1 cellular context compared by ENCODE assay signal in the genomic region with DNA sequence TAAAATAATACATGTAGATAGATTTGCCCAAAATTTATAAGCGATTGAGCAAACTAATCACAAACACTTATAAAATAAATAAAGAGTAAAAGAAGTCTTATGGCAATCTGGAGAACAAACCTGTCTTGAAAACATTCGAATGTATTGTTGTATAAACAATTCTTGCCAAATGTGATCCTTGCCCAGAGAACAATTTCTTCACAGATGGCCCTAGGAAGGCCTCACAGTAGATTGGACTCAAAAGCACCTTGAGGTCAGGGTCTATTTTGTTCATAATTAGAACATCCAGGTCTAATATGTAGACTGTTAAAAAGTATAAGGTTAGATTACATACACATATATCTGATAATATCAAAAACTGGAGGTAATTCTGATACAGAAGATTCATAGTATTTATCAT.
TF ChIP-seq lines count a peak whose summit lies in the region.

No MANE protein-coding gene starts in this region.

TF ChIP-seq in HepG2, 621 proteins besides CTCF, POLR2A, EP300 and RAD21 (continued from another document):
- TF ChIP-seq, protein P1, sequence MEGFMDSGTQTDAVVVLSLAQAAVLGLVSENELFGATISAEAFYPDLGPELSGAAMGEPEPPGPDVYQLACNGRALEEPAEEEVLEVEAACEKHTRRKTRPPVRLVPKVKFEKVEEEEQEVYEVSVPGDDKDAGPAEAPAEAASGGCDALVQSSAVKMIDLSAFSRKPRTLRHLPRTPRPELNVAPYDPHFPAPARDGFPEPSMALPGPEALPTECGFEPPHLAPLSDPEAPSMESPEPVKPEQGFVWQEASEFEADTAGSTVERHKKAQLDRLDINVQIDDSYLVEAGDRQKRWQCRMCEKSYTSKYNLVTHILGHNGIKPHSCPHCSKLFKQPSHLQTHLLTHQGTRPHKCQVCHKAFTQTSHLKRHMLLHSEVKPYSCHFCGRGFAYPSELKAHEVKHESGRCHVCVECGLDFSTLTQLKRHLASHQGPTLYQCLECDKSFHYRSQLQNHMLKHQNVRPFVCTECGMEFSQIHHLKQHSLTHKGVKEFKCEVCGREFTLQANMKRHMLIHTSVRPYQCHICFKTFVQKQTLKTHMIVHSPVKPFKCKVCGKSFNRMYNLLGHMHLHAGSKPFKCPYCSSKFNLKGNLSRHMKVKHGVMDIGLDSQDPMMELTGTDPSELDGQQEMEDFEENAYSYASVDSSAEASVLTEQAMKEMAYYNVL (CRISPR knock-in tag; IDR thresholded peaks at IDR 0.05; ENCODE audit: borderline replicate concordance) = no peak
- TF ChIP-seq PRMT3 (CRISPR knock-in tag; IDR thresholded peaks at IDR 0.05; ENCODE audit: borderline replicate concordance, low read depth) (no peak), RNF2 (conservative IDR thresholded peaks at IDR 0.05; ENCODE audit: low read depth) (no peak), SMAD9 (CRISPR knock-in tag; IDR thresholded peaks at IDR 0.05) (no peak), NFE2 (CRISPR knock-in tag; IDR thresholded peaks at IDR 0.05) (no peak), CREM (IDR thresholded peaks at IDR 0.05) (no peak), CREM (CRISPR knock-in tag; IDR thresholded peaks at IDR 0.05) (no peak), ZNF382 (CRISPR knock-in tag; IDR thresholded peaks at IDR 0.05; ENCODE audit: borderline replicate concordance) (no peak), ZFAT (CRISPR knock-in tag; conservative IDR thresholded peaks at IDR 0.05) (no peak), SKI (IDR thresholded peaks at IDR 0.05; ENCODE audit: partially characterized antibody) (no peak), CBX2 (IDR thresholded peaks at IDR 0.05; ENCODE audit: low read depth, low read length) (no peak), CBX2 (CRISPR knock-in tag; IDR thresholded peaks at IDR 0.05; ENCODE audit: low read depth) (no peak), ATF7-NPFF (CRISPR knock-in tag; IDR thresholded peaks at IDR 0.05; ENCODE audit: low read depth) (no peak), GATAD2A (CRISPR knock-in tag; IDR thresholded peaks at IDR 0.05) (peak; percentile 35; the same call in 1 of the 2 replicates), LCORL (IDR thresholded peaks at IDR 0.05) (no peak), LCORL (CRISPR knock-in tag; IDR thresholded peaks at IDR 0.05) (no peak), HNF4A (CRISPR knock-in tag; IDR thresholded peaks at IDR 0.05) (peak; percentile 63), NFKBIZ (CRISPR knock-in tag; IDR thresholded peaks at IDR 0.05) (no peak), ZNF333 (CRISPR knock-in tag; IDR thresholded peaks at IDR 0.05; ENCODE audit: borderline replicate concordance) (no peak), PPARG (CRISPR knock-in tag; conservative IDR thresholded peaks at IDR 0.05) (no peak), ZBTB42 (CRISPR knock-in tag; IDR thresholded peaks at IDR 0.05) (no peak), ATAD3A (CRISPR knock-in tag; IDR thresholded peaks at IDR 0.05) (no peak), KDM2A (CRISPR knock-in tag; IDR thresholded peaks at IDR 0.05; ENCODE audit: borderline replicate concordance, low read depth) (no peak), ZNF572 (CRISPR knock-in tag; IDR thresholded peaks at IDR 0.05) (no peak), FIP1L1 (IDR thresholded peaks at IDR 0.05; ENCODE audit: borderline replicate concordance, insufficient read depth, low read depth, low read length) (no peak), ZNF501 (CRISPR knock-in tag; IDR thresholded peaks at IDR 0.05) (no peak), ZMAT3 (CRISPR knock-in tag; conservative IDR thresholded peaks at IDR 0.05) (no peak), ZNF644 (CRISPR knock-in tag; IDR thresholded peaks at IDR 0.05; ENCODE audit: low read depth) (0 out of 2 replicates have a peak, but pooled peaks have one; percentile 33), ISL2 (CRISPR knock-in tag; IDR thresholded peaks at IDR 0.05) (no peak)
- TF ChIP-seq, protein P2, sequence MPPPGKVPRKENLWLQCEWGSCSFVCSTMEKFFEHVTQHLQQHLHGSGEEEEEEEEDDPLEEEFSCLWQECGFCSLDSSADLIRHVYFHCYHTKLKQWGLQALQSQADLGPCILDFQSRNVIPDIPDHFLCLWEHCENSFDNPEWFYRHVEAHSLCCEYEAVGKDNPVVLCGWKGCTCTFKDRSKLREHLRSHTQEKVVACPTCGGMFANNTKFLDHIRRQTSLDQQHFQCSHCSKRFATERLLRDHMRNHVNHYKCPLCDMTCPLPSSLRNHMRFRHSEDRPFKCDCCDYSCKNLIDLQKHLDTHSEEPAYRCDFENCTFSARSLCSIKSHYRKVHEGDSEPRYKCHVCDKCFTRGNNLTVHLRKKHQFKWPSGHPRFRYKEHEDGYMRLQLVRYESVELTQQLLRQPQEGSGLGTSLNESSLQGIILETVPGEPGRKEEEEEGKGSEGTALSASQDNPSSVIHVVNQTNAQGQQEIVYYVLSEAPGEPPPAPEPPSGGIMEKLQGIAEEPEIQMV (CRISPR knock-in tag; IDR thresholded peaks at IDR 0.05; ENCODE audit: low read depth) = no peak
- TF ChIP-seq, protein P3, sequence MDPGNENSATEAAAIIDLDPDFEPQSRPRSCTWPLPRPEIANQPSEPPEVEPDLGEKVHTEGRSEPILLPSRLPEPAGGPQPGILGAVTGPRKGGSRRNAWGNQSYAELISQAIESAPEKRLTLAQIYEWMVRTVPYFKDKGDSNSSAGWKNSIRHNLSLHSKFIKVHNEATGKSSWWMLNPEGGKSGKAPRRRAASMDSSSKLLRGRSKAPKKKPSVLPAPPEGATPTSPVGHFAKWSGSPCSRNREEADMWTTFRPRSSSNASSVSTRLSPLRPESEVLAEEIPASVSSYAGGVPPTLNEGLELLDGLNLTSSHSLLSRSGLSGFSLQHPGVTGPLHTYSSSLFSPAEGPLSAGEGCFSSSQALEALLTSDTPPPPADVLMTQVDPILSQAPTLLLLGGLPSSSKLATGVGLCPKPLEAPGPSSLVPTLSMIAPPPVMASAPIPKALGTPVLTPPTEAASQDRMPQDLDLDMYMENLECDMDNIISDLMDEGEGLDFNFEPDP (CRISPR knock-in tag; conservative IDR thresholded peaks at IDR 0.05) = no peak
- TF ChIP-seq, protein P4, sequence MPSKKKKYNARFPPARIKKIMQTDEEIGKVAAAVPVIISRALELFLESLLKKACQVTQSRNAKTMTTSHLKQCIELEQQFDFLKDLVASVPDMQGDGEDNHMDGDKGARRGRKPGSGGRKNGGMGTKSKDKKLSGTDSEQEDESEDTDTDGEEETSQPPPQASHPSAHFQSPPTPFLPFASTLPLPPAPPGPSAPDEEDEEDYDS (CRISPR knock-in tag; IDR thresholded peaks at IDR 0.05) = no peak
- TF ChIP-seq, protein P5, sequence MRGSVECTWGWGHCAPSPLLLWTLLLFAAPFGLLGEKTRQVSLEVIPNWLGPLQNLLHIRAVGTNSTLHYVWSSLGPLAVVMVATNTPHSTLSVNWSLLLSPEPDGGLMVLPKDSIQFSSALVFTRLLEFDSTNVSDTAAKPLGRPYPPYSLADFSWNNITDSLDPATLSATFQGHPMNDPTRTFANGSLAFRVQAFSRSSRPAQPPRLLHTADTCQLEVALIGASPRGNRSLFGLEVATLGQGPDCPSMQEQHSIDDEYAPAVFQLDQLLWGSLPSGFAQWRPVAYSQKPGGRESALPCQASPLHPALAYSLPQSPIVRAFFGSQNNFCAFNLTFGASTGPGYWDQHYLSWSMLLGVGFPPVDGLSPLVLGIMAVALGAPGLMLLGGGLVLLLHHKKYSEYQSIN (CRISPR knock-in tag; IDR thresholded peaks at IDR 0.05; ENCODE audit: borderline replicate concordance) = no peak
- TF ChIP-seq, protein P6, sequence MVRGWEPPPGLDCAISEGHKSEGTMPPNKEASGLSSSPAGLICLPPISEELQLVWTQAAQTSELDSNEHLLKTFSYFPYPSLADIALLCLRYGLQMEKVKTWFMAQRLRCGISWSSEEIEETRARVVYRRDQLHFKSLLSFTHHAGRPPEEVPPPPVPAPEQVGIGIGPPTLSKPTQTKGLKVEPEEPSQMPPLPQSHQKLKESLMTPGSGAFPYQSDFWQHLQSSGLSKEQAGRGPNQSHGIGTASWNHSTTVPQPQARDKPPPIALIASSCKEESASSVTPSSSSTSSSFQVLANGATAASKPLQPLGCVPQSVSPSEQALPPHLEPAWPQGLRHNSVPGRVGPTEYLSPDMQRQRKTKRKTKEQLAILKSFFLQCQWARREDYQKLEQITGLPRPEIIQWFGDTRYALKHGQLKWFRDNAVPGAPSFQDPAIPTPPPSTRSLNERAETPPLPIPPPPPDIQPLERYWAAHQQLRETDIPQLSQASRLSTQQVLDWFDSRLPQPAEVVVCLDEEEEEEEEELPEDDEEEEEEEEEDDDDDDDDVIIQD (CRISPR knock-in tag; IDR thresholded peaks at IDR 0.05; ENCODE audit: low read depth) = peak; percentile 21; the same call in 1 of the 2 replicates
- TF ChIP-seq, protein P7, sequence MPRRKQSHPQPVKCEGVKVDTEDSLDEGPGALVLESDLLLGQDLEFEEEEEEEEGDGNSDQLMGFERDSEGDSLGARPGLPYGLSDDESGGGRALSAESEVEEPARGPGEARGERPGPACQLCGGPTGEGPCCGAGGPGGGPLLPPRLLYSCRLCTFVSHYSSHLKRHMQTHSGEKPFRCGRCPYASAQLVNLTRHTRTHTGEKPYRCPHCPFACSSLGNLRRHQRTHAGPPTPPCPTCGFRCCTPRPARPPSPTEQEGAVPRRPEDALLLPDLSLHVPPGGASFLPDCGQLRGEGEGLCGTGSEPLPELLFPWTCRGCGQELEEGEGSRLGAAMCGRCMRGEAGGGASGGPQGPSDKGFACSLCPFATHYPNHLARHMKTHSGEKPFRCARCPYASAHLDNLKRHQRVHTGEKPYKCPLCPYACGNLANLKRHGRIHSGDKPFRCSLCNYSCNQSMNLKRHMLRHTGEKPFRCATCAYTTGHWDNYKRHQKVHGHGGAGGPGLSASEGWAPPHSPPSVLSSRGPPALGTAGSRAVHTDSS (CRISPR knock-in tag; conservative IDR thresholded peaks at IDR 0.05) = no peak
- TF ChIP-seq, protein P8, sequence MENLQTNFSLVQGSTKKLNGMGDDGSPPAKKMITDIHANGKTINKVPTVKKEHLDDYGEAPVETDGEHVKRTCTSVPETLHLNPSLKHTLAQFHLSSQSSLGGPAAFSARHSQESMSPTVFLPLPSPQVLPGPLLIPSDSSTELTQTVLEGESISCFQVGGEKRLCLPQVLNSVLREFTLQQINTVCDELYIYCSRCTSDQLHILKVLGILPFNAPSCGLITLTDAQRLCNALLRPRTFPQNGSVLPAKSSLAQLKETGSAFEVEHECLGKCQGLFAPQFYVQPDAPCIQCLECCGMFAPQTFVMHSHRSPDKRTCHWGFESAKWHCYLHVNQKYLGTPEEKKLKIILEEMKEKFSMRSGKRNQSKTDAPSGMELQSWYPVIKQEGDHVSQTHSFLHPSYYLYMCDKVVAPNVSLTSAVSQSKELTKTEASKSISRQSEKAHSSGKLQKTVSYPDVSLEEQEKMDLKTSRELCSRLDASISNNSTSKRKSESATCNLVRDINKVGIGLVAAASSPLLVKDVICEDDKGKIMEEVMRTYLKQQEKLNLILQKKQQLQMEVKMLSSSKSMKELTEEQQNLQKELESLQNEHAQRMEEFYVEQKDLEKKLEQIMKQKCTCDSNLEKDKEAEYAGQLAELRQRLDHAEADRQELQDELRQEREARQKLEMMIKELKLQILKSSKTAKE (CRISPR knock-in tag; IDR thresholded peaks at IDR 0.05; ENCODE audit: borderline replicate concordance) = no peak
- TF ChIP-seq, protein P9, sequence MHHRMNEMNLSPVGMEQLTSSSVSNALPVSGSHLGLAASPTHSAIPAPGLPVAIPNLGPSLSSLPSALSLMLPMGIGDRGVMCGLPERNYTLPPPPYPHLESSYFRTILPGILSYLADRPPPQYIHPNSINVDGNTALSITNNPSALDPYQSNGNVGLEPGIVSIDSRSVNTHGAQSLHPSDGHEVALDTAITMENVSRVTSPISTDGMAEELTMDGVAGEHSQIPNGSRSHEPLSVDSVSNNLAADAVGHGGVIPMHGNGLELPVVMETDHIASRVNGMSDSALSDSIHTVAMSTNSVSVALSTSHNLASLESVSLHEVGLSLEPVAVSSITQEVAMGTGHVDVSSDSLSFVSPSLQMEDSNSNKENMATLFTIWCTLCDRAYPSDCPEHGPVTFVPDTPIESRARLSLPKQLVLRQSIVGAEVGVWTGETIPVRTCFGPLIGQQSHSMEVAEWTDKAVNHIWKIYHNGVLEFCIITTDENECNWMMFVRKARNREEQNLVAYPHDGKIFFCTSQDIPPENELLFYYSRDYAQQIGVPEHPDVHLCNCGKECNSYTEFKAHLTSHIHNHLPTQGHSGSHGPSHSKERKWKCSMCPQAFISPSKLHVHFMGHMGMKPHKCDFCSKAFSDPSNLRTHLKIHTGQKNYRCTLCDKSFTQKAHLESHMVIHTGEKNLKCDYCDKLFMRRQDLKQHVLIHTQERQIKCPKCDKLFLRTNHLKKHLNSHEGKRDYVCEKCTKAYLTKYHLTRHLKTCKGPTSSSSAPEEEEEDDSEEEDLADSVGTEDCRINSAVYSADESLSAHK (CRISPR knock-in tag; IDR thresholded peaks at IDR 0.05; ENCODE audit: borderline replicate concordance) = no peak
